Comparison of ENCODE assay signal across 17 cellular contexts in the genomic region with DNA sequence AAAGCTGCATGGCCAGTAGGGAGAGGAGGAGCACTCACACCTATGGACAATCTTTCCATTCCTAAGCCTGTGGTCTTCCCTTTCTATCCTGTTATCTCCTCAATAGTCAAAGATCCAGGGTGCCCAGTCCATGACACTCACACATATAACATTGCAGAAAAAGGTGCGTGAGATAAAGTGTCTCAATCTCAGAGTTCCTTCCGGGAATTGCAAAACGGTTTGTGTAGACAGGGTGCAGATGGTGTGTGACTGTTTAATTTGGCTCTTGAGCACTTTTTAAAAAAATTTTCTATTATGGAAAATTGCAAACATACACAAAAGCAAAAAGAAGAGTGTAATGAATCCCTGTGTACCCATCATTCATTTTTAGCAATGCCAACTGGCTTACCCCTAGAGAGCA.
DNase-seq lines count a peak whose midpoint lies in the region; ATAC-seq lines count a peak whose summit lies in the region.
"Had no signal": no experiment of that assay in that cellular context is flagged by ENCODE, and none has a peak within 500 bp of the region (broad histone marks: within the 10 kb centered on the region; RNA-seq: fewer than 3 reads in every experiment).

No MANE protein-coding gene starts in this region.

- no peak overlapping the region for H3K27ac Mint-ChIP-seq in activated naive CD4-positive, alpha-beta T cell treated with anti-CD3 and anti-CD28 coated beads for 36 hours

- DNase-seq in NCI-H1092 (lab: John Stamatoyannopoulos, UW) (peak; percentile 61), NCI-H1930 (lab: John Stamatoyannopoulos, UW) (peak; percentile 26 to 67), NCI-H774 (lab: John Stamatoyannopoulos, UW) (peak; percentile 31), fibroblast of gingiva (ENCODE audit: low read depth) (peak; percentile 6), ACHN (no peak)
- DNase-seq in activated naive CD4-positive, alpha-beta T cell treated with anti-CD3 and anti-CD28 coated beads for 36 hours = no peak
- DNase-seq: BE2C, DMS53, GDM1, IMR-90, NCI-H1417, NCI-H187 treated with DMSO at 0.1 percent for 48 hours, NCI-H446 treated with DMSO at 0.1 percent for 48 hours, NCI-H526 treated with DMSO at 0.1 percent for 48 hours, T-helper 2 cell had no signal

- in situ Hi-C loops in ACHN (cut with HindIII; ENCODE audit: low pct_ligation_motif_present, low pct_unique_long_range_greater_than_20kb, low sequenced_read_pairs) = no loop called here

- CTCF ChIA-PET in activated naive CD4-positive, alpha-beta T cell treated with anti-CD3 and anti-CD28 coated beads for 36 hours (lab: Charles Lee) = no interaction called here

- intact Hi-C loops in activated naive CD4-positive, alpha-beta T cell treated with anti-CD3 and anti-CD28 coated beads for 36 hours (cut with micrococcal nuclease) = no loop called here

- no peaks in the 10 kb centered on the region for H3K27me3 Mint-ChIP-seq in activated naive CD4-positive, alpha-beta T cell treated with anti-CD3 and anti-CD28 coated beads for 36 hours (ENCODE audit: low read depth)

- H3K36me3 Mint-ChIP-seq in activated naive CD4-positive, alpha-beta T cell treated with anti-CD3 and anti-CD28 coated beads for 36 hours (ENCODE audit: low read depth) = no peaks in the 10 kb centered on the region

- no peak overlapping the region for H3K4me3 Mint-ChIP-seq in activated naive CD4-positive, alpha-beta T cell treated with anti-CD3 and anti-CD28 coated beads for 36 hours

- H3K9me3 Mint-ChIP-seq in activated naive CD4-positive, alpha-beta T cell treated with anti-CD3 and anti-CD28 coated beads for 36 hours = peaks cover 2% of the 10 kb centered on the region

- ATAC-seq in HG02763 (IDR thresholded peaks at IDR 0.05; ENCODE audit: unreplicated experiment) = no peak
- ATAC-seq: HCT116 had no signal

- H3K4me1 Mint-ChIP-seq in activated naive CD4-positive, alpha-beta T cell treated with anti-CD3 and anti-CD28 coated beads for 36 hours (ENCODE audit: low read depth) = no peaks in the 10 kb centered on the region

Comparison
In these comparisons a context has a peak if more than half of its experiments do, and no peak if none do; other contexts are left out.
1. DNase-seq: peak in NCI-H1092 (single experiment), NCI-H1930 (2 of 2), NCI-H774 (single experiment) and fibroblast of gingiva (single experiment); none in ACHN (single experiment) and activated naive CD4-positive, alpha-beta T cell treated with anti-CD3 and anti-CD28 coated beads for 36 hours (single experiment).